8 cellular contexts compared by ENCODE assay signal in the genomic region with DNA sequence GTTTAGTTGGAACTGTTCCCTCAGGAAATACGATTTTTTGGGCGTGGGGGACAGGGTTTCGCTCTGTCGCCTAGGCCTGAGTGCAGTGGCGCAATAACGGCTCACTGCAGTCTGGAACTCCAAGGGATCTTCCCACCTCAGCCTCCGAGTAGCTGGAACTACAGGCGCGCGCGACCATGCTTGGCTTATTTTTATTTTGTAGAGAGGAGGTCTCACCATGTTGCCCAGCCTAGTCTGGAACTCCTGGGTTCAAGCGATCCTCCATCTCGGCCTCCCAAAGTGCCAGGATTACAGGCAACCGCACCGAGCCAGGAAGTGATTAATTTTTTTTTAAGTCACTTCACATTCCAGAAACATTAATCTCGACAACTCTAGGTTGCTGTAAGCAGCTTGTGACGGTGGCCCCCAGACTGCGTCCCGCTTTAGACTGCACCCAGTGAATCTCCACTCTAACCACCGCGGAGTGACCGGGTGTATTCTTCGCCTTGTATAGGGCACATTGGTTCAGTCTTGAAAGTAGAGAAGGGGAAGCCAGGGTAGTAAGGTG. TPM values are rescaled to one million over a fixed set of nuclear protein-coding genes. Genes with fewer than 3 reads are reported as not detected.
A peak's percentile ranks its signal among the peaks of the same experiment; 100 is the strongest.
DNase-seq lines count a peak whose midpoint lies in the region; ATAC-seq and TF ChIP-seq lines count a peak whose summit lies in the region.

No MANE protein-coding gene starts in this region.

- H3K27ac ChIP-seq in esophagus squamous epithelium, result peak overlapping the region; percentile 88 to 94 (median 94)

- WGBS in esophagus squamous epithelium, 2 donors, result 49 to 73% methylated on average over 21 to 23 of the region's 23 CpGs

- DNase-seq in T-helper 1 cell (no peak), esophagus squamous epithelium (lab: John Stamatoyannopoulos, UW) (no peak), neural crest cell (ENCODE audit: low read depth, low spot score) (no peak), NCI-H2029 treated with DMSO at 0.1 percent for 48 hours (lab: John Stamatoyannopoulos, UW) (no peak)
- DNase-seq in T-helper 2 cell treated with Interferon-gamma antibody and Interleukin-4, amounts not matched to agents 5 μg/mL and 100 μg/mL, for 36 hours (ENCODE audit: low spot score), result no peak

- peaks cover 23% of the 10 kb centered on the region for H3K9me3 Mint-ChIP-seq in T-helper 1 cell treated with Interleukin-12 subunit alpha and Interleukin-12 subunit beta and Interleukin-4 antibody, amounts not matched to agents 30 μg/mL and 1 μg/mL, for 36 hours
- peaks cover 19% of the 10 kb centered on the region for H3K9me3 Mint-ChIP-seq in T-helper 2 cell treated with Interferon-gamma antibody and Interleukin-4, amounts not matched to agents 5 μg/mL and 100 μg/mL, for 36 hours
- H3K9me3 Mint-ChIP-seq in neural crest cell, result peaks cover 15% of the 10 kb centered on the region

- H3K27me3 Mint-ChIP-seq in T-helper 1 cell treated with Interleukin-12 subunit alpha and Interleukin-12 subunit beta and Interleukin-4 antibody, amounts not matched to agents 30 μg/mL and 1 μg/mL, for 36 hours (ENCODE audit: low read depth), result peaks cover 5% of the 10 kb centered on the region
- H3K27me3 Mint-ChIP-seq in T-helper 2 cell treated with Interferon-gamma antibody and Interleukin-4, amounts not matched to agents 5 μg/mL and 100 μg/mL, for 36 hours (ENCODE audit: low read depth), result peaks cover 2% of the 10 kb centered on the region
- H3K27me3 Mint-ChIP-seq in neural crest cell (ENCODE audit: low read depth), result peaks cover 6% of the 10 kb centered on the region

- H3K36me3 ChIP-seq in esophagus squamous epithelium, result no peaks in the 10 kb centered on the region

- no peaks in the 10 kb centered on the region for H3K27me3 ChIP-seq in esophagus squamous epithelium

- peak overlapping the region; percentile 64 to 87 (median 86) for H3K4me3 ChIP-seq in esophagus squamous epithelium

- H3K4me3 Mint-ChIP-seq in T-helper 1 cell treated with Interleukin-12 subunit alpha and Interleukin-12 subunit beta and Interleukin-4 antibody, amounts not matched to agents 30 μg/mL and 1 μg/mL, for 36 hours, result peak overlapping the region; percentile 95
- H3K4me3 Mint-ChIP-seq in T-helper 2 cell treated with Interferon-gamma antibody and Interleukin-4, amounts not matched to agents 5 μg/mL and 100 μg/mL, for 36 hours, result peak overlapping the region; percentile 91
- H3K4me3 Mint-ChIP-seq in neural crest cell, result peak overlapping the region; percentile 96

- no peak for TF ChIP-seq POLR2A in esophagus squamous epithelium (IDR thresholded peaks at IDR 0.05)

- H3K4me1 ChIP-seq in esophagus squamous epithelium, result peaks cover 14 to 50% (median 24%) of the 10 kb centered on the region in 3 donors

- H3K36me3 Mint-ChIP-seq in T-helper 1 cell treated with Interleukin-12 subunit alpha and Interleukin-12 subunit beta and Interleukin-4 antibody, amounts not matched to agents 30 μg/mL and 1 μg/mL, for 36 hours (ENCODE audit: low read depth), result peaks cover 11% of the 10 kb centered on the region
- H3K36me3 Mint-ChIP-seq in T-helper 2 cell treated with Interferon-gamma antibody and Interleukin-4, amounts not matched to agents 5 μg/mL and 100 μg/mL, for 36 hours (ENCODE audit: low read depth), result peaks cover 16% of the 10 kb centered on the region
- peaks cover 9% of the 10 kb centered on the region for H3K36me3 Mint-ChIP-seq in neural crest cell (ENCODE audit: low read depth)

- peaks cover 0 to 11% (median 7%) of the 10 kb centered on the region in 3 donors for H3K9me3 ChIP-seq in esophagus squamous epithelium

- TF ChIP-seq CTCF in esophagus squamous epithelium (IDR thresholded peaks at IDR 0.05) (no peak), neural crest cell (conservative IDR thresholded peaks at IDR 0.05) (no peak)

- peak overlapping the region; percentile 98 for H3K27ac Mint-ChIP-seq in T-helper 1 cell treated with Interleukin-12 subunit alpha and Interleukin-12 subunit beta and Interleukin-4 antibody, amounts not matched to agents 30 μg/mL and 1 μg/mL, for 36 hours
- peak overlapping the region; percentile 98 for H3K27ac Mint-ChIP-seq in T-helper 2 cell treated with Interferon-gamma antibody and Interleukin-4, amounts not matched to agents 5 μg/mL and 100 μg/mL, for 36 hours
- H3K27ac Mint-ChIP-seq in neural crest cell (ENCODE audit: unreplicated experiment), result no peak overlapping the region

- H3K4me1 Mint-ChIP-seq in T-helper 1 cell treated with Interleukin-12 subunit alpha and Interleukin-12 subunit beta and Interleukin-4 antibody, amounts not matched to agents 30 μg/mL and 1 μg/mL, for 36 hours (ENCODE audit: low read depth), result peaks cover 14% of the 10 kb centered on the region
- H3K4me1 Mint-ChIP-seq in T-helper 2 cell treated with Interferon-gamma antibody and Interleukin-4, amounts not matched to agents 5 μg/mL and 100 μg/mL, for 36 hours (ENCODE audit: low read depth), result peaks cover 17% of the 10 kb centered on the region
- peaks cover 21% of the 10 kb centered on the region for H3K4me1 Mint-ChIP-seq in neural crest cell

- ATAC-seq in GM21526 (IDR thresholded peaks at IDR 0.05; ENCODE audit: low FRiP score, unreplicated experiment) (no peak), GM21825 (IDR thresholded peaks at IDR 0.05; ENCODE audit: unreplicated experiment) (no peak)

- intact Hi-C loops in esophagus squamous epithelium (cut with DNase I), result loop anchor here (10.0 kb wide), 1 partner anchor 119 kb away; the partner anchor contains the start of genes FANCM and FKBP3

RNA-seq across cellular contexts. Expression of gene MIS18BP1, which starts 0.8 kb away (rescaled TPM):
- total RNA-seq in esophagus squamous epithelium (10 to 100 TPM; 16.2 to 30.7 (median 24.2) TPM), neural crest cell (55.2 and 58.9 TPM in 2 replicates)
